15 cellular contexts compared by ENCODE assay signal in the genomic region with DNA sequence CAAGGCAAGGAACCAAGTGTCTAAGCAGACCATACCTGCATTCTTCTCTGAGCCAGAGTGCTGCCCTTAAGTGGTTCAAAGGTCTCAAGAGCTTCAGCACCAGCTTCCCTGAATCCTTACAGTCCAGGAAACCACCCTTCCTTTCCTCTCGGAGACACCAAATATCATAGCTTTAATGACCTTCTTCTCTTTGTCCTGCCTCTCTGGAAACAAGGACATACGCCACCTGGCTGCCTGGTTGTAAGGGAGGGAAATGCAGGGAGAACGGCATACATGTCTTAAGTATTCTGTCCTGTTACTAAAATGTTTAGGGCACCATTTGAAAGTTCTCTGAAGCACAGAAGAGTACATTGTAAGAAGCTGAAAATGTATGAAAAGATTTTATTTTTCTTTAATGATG.
DNase-seq lines count a peak whose midpoint lies in the region; ATAC-seq, FAIRE-seq and TF ChIP-seq lines count a peak whose summit lies in the region.
"Had no signal": no experiment of that assay in that cellular context is flagged by ENCODE, and none has a peak within 500 bp of the region (broad histone marks: within the 10 kb centered on the region; RNA-seq: fewer than 3 reads in every experiment).

No MANE protein-coding gene starts in this region.

- H3K4me3 ChIP-seq in H1 (ENCODE audit: extremely low read depth in 1 of 4, insufficient read depth in 2 of 4, low read depth in 3 of 4, low read length in 4 of 4) (no peak overlapping the region), keratinocyte (ENCODE audit: control insufficient read depth in 2 of 3, extremely low read depth in 1 of 3, insufficient read depth in 2 of 3, low read depth in 1 of 3, low read length in 3 of 3) (no peak overlapping the region)
- H3K4me3 ChIP-seq: BLaER1 treated with 17β-estradiol and CSF1 and Interleukin-3, amounts not matched to agents 10 nM and 100 nM; GM12878 had no signal

- POLR2A ChIA-PET in H1 (lab: Charles Lee; ENCODE audit: partially characterized antibody), result no interaction called here

- no peaks in the 10 kb centered on the region for H3K27me3 ChIP-seq in H1 (replicated peaks in 1 of 4; ENCODE audit: control insufficient read depth in 3 of 4, extremely low read depth in 1 of 4, insufficient read depth in 3 of 4, low read length in 3 of 4)
- no peaks in the 10 kb centered on the region for H3K27me3 ChIP-seq in keratinocyte (ENCODE audit: control insufficient read depth, extremely low read depth, insufficient read depth, low read length)
- H3K27me3 ChIP-seq: BLaER1 treated with 17β-estradiol and CSF1 and Interleukin-3, amounts not matched to agents 10 nM and 100 nM had no signal

- FAIRE-seq in H1 (lab: Jason Lieb, UNC) (no peak), keratinocyte (lab: Jason Lieb, UNC) (no peak)
- FAIRE-seq: GM12878, GM18507, H54 had no signal

- H2AFZ ChIP-seq in H1 (ENCODE audit: low read length) (peak overlapping the region; percentile 98), keratinocyte (ENCODE audit: control insufficient read depth, low read length) (no peak overlapping the region)

- H3K36me3 ChIP-seq in H1 (ENCODE audit: control insufficient read depth in 2 of 4, insufficient read depth in 4 of 4, low read length in 3 of 4) (no peaks in the 10 kb centered on the region), keratinocyte (ENCODE audit: control insufficient read depth in 2 of 2, extremely low read depth in 1 of 2, insufficient read depth in 2 of 2, low read length in 2 of 2) (no peaks in the 10 kb centered on the region)
- H3K36me3 ChIP-seq: BLaER1 treated with 17β-estradiol and CSF1 and Interleukin-3, amounts not matched to agents 10 nM and 100 nM had no signal

- no peak overlapping the region for H3K23ac ChIP-seq in H1 (ENCODE audit: insufficient read length)

- CTCF ChIA-PET in H1 (lab: Charles Lee; ENCODE audit: partially characterized antibody), result interaction anchor here (0.7 to 2.3 kb wide), 8 partner anchors 9 to 873 kb away, joined by 3 to 7 read pairs (median 4); no protein-coding TSS in a partner anchor

- no peak overlapping the region for H2BK12ac ChIP-seq in H1 (ENCODE audit: low read depth, low read length)

- H4K8ac ChIP-seq in H1 (ENCODE audit: extremely low read depth, insufficient read depth, low read length), result no peak overlapping the region

- peak; percentile 5 for DNase-seq in HT-29 (ENCODE audit: low spot score)
- no peak for DNase-seq in H1 (ENCODE audit: low read depth in 1 of 2, low spot score in 2 of 2)
- no peak for DNase-seq in keratinocyte (ENCODE audit: low read depth, low spot score)
- no peak for DNase-seq in hepatic stellate cell (ENCODE audit: low spot score)
- DNase-seq in HUDEP-2 (lab: John Stamatoyannopoulos, UW; ENCODE audit: unreplicated experiment in 76 of 76), result no peak
- DNase-seq in RKO (ENCODE audit: low spot score), result no peak
- DNase-seq: ACHN; CD4-positive, alpha-beta memory T cell; DMS79 had no signal

- H2AK5ac ChIP-seq in H1 (ENCODE audit: low read depth, low read length), result no peak overlapping the region

- no peak overlapping the region for H2BK15ac ChIP-seq in H1 (ENCODE audit: low read length)

- H4K20me1 ChIP-seq in H1 (replicated peaks in 1 of 2; ENCODE audit: control insufficient read depth in 1 of 2, insufficient read depth in 2 of 2, low read length in 2 of 2) (no peaks in the 10 kb centered on the region), keratinocyte (ENCODE audit: control insufficient read depth, extremely low read depth, insufficient read depth, low read length) (no peaks in the 10 kb centered on the region)
- H4K20me1 ChIP-seq: BLaER1 treated with 17β-estradiol and CSF1 and Interleukin-3, amounts not matched to agents 10 nM and 100 nM had no signal

- H3K9me3 ChIP-seq in H1 (ENCODE audit: insufficient read depth in 2 of 2, low read depth in 1 of 2, low read length in 1 of 2), result no peaks in the 10 kb centered on the region
- H3K9me3 ChIP-seq in keratinocyte (ENCODE audit: control insufficient read depth, low read depth, low read length), result no peaks in the 10 kb centered on the region

- TF ChIP-seq RAD21 in H1 (IDR thresholded peaks at IDR 0.05 in 1 of 2, conservative IDR thresholded peaks at IDR 0.05 in 1 of 2; ENCODE audit: low read depth in 2 of 2, low read length in 2 of 2), result 0 out of 4 replicates have a peak, but pooled peaks of 1 of the 2 experiments have one; percentile 9

- no peak overlapping the region for H3K4ac ChIP-seq in H1 (replicated peaks; ENCODE audit: insufficient read length, low read depth, low read length)

- dilution Hi-C loops in keratinocyte (cut with MboI; ENCODE audit: extremely low pct_ligation_motif_present, low sequenced_read_pairs), result no loop called here

- H3K4me1 ChIP-seq in H1 (replicated peaks in 1 of 4; ENCODE audit: control insufficient read depth in 3 of 4, insufficient read depth in 4 of 4, low read length in 3 of 4), result no peaks in the 10 kb centered on the region
- no peaks in the 10 kb centered on the region for H3K4me1 ChIP-seq in keratinocyte (ENCODE audit: control insufficient read depth, extremely low read depth, insufficient read depth, low read length)
- H3K4me1 ChIP-seq: BLaER1 treated with 17β-estradiol and CSF1 and Interleukin-3, amounts not matched to agents 10 nM and 100 nM had no signal

- H3K23me2 ChIP-seq in H1 (ENCODE audit: low read depth, low read length), result no peaks in the 10 kb centered on the region

- H4K91ac ChIP-seq in H1 (replicated peaks; ENCODE audit: insufficient read length, low read length), result no peak overlapping the region

- H4K5ac ChIP-seq in H1 (ENCODE audit: insufficient read length, low read depth, low read length), result no peak overlapping the region

- H3K27ac ChIP-seq in C4-2B, result no peak overlapping the region
- no peak overlapping the region for H3K27ac ChIP-seq in H1 (ENCODE audit: low read depth, low read length)
- H3K27ac ChIP-seq in keratinocyte (ENCODE audit: control insufficient read depth, insufficient read depth, low read length), result no peak overlapping the region
- H3K27ac ChIP-seq: BLaER1 treated with 17β-estradiol and CSF1 and Interleukin-3, amounts not matched to agents 10 nM and 100 nM had no signal

- H3K79me2 ChIP-seq in H1 (ENCODE audit: control insufficient read depth in 1 of 2, insufficient read depth in 2 of 2, low read length in 2 of 2) (no peaks in the 10 kb centered on the region), keratinocyte (ENCODE audit: control insufficient read depth, insufficient read depth, low read length) (no peaks in the 10 kb centered on the region)

- TF ChIP-seq CTCF in C4-2B (conservative IDR thresholded peaks at IDR 0.05) (peak; percentile 18), H1 (IDR thresholded peaks at IDR 0.05; ENCODE audit: control extremely low read depth in 1 of 3, insufficient read depth in 1 of 3, low read depth in 1 of 3, low read length in 3 of 3) (peak; percentile 7 to 39 (median 28); a peak in 3 of 4 replicates), keratinocyte (optimal IDR thresholded peaks at IDR 0.05 in 1 of 3, IDR thresholded peaks at IDR 0.05 in 1 of 3, conservative IDR thresholded peaks at IDR 0.05 in 1 of 3; ENCODE audit: extremely low read depth in 1 of 3, insufficient read depth in 2 of 3, low read length in 3 of 3) (peak in 2 of 3 experiments; percentile 6 to 10)

- no peak for TF ChIP-seq EP300 in H1 (IDR thresholded peaks at IDR 0.05; ENCODE audit: borderline replicate concordance in 1 of 2, low read depth in 2 of 2, low read length in 2 of 2)

- no peak overlapping the region for H3K18ac ChIP-seq in H1 (ENCODE audit: extremely low read depth, low read length)

- no peak overlapping the region for H3K14ac ChIP-seq in H1 (ENCODE audit: insufficient read length)

- H2BK5ac ChIP-seq in H1 (ENCODE audit: low read depth, low read length), result no peak overlapping the region

- ATAC-seq in GM19455 (IDR thresholded peaks at IDR 0.05; ENCODE audit: unreplicated experiment), result no peak
- ATAC-seq: GM12878 had no signal

- no peak overlapping the region for H3K56ac ChIP-seq in H1 (replicated peaks; ENCODE audit: insufficient read length, low read depth, low read length)

- no peak overlapping the region for H2BK20ac ChIP-seq in H1 (ENCODE audit: low read length)

- H2BK120ac ChIP-seq in H1 (replicated peaks; ENCODE audit: low read depth, low read length), result no peak overlapping the region

- H3K9ac ChIP-seq in H1 (replicated peaks in 1 of 4; ENCODE audit: extremely low read depth in 1 of 4, low read depth in 3 of 4, low read length in 3 of 4) (no peak overlapping the region), keratinocyte (ENCODE audit: control insufficient read depth, extremely low read depth, insufficient read depth, low read length) (no peak overlapping the region)
- H3K9ac ChIP-seq: BLaER1 treated with 17β-estradiol and CSF1 and Interleukin-3, amounts not matched to agents 10 nM and 100 nM had no signal

- no peaks in the 10 kb centered on the region for H3K9me1 ChIP-seq in keratinocyte (ENCODE audit: control insufficient read depth, extremely low read depth, insufficient read depth, low read length)

- H3K4me2 ChIP-seq in H1 (ENCODE audit: insufficient read depth in 1 of 2, low read depth in 2 of 2, low read length in 2 of 2), result no peak overlapping the region
- H3K4me2 ChIP-seq in keratinocyte (ENCODE audit: control insufficient read depth, extremely low read depth, insufficient read depth, low read depth, low read length), result no peak overlapping the region
- H3K4me2 ChIP-seq: BLaER1 treated with 17β-estradiol and CSF1 and Interleukin-3, amounts not matched to agents 10 nM and 100 nM had no signal

- 90% methylated on average over 3 of the region's 3 CpGs; no CpG with 5 or more reads in 1 of the 2 experiments for WGBS in H1 (ENCODE audit: extremely low coverage in 1 of 2, insufficient coverage in 1 of 2, insufficient read length in 1 of 2, insufficient replicate concordance in 2 of 2, low coverage in 1 of 2, low lambda C conversion rate in 2 of 2, missing lambda C conversion rate in 1 of 2), 2 experiments

- H3K79me1 ChIP-seq in H1 (ENCODE audit: low read depth, low read length), result no peaks in the 10 kb centered on the region

- no peak for TF ChIP-seq POLR2A in H1 (IDR thresholded peaks at IDR 0.05; ENCODE audit: control extremely low read depth in 1 of 2, low read depth in 2 of 2, low read length in 2 of 2)

TF ChIP-seq in H1, 55 proteins besides CTCF, POLR2A, EP300 and RAD21 (continues in another document):
- TF ChIP-seq SRF (IDR thresholded peaks at IDR 0.05; ENCODE audit: low read depth, low read length) (no peak), TBP (IDR thresholded peaks at IDR 0.05; ENCODE audit: low read depth, low read length) (no peak), RNF2 (IDR thresholded peaks at IDR 0.05; ENCODE audit: borderline replicate concordance, low read depth, low read length, missing control alignments, poor library complexity, severe bottlenecking) (no peak), RBBP5 (IDR thresholded peaks at IDR 0.05; ENCODE audit: borderline replicate concordance, low read depth, low read length) (no peak)
- TF ChIP-seq, protein P1, sequence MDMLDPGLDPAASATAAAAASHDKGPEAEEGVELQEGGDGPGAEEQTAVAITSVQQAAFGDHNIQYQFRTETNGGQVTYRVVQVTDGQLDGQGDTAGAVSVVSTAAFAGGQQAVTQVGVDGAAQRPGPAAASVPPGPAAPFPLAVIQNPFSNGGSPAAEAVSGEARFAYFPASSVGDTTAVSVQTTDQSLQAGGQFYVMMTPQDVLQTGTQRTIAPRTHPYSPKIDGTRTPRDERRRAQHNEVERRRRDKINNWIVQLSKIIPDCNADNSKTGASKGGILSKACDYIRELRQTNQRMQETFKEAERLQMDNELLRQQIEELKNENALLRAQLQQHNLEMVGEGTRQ (IDR thresholded peaks at IDR 0.05; ENCODE audit: low read length), result no peak
